In genomic region chr2:24571828-24572442, GRCh38 we compare ENCODE assay signal across 21 cellular contexts.
DNase-seq lines count a peak whose midpoint lies in the region; ATAC-seq, FAIRE-seq and TF ChIP-seq lines count a peak whose summit lies in the region.
"Had no signal": no experiment of that assay in that cellular context is flagged by ENCODE, and none has a peak within 500 bp of the region (broad histone marks: within the 10 kb centered on the region; RNA-seq: fewer than 3 reads in every experiment).

No MANE protein-coding gene starts in this region.

- H3K4me2 ChIP-seq in K562 (ENCODE audit: insufficient read depth, low read length) = no peak overlapping the region
- H3K4me2 ChIP-seq: KMS-11 had no signal

- H3K4me1 ChIP-seq in CD4-positive, CD25-positive, alpha-beta regulatory T cell (ENCODE audit: control insufficient read depth, insufficient read depth, low read length, poor library complexity, severe bottlenecking) = peaks cover 61% of the 10 kb centered on the region
- H3K4me1 ChIP-seq in K562 (replicated peaks in 1 of 2; ENCODE audit: control insufficient read depth in 2 of 2, insufficient read depth in 2 of 2, low read length in 2 of 2) (peaks cover 0 to 7% of the 10 kb centered on the region in 2 experiments; a peak in 1 of 5 replicates), gastrocnemius medialis (peaks cover 8 to 22% of the 10 kb centered on the region in 2 donors)

- H3K9me3 ChIP-seq in CD4-positive, CD25-positive, alpha-beta regulatory T cell (ENCODE audit: control insufficient read depth in 2 of 2, low read length in 2 of 2) = no peaks in the 10 kb centered on the region
- H3K9me3 ChIP-seq in K562 (replicated peaks; ENCODE audit: control insufficient read depth, insufficient read depth, low read depth, low read length) (no peaks in the 10 kb centered on the region), gastrocnemius medialis (no peaks in the 10 kb centered on the region)

- TF ChIP-seq CTCF in K562 (IDR thresholded peaks at IDR 0.05 in 2 of 3, conservative IDR thresholded peaks at IDR 0.05 in 1 of 3; ENCODE audit: insufficient read depth in 2 of 3, low read depth in 1 of 3, low read length in 3 of 3) (no peak), nephron (IDR thresholded peaks at IDR 0.05; ENCODE audit: unreplicated experiment in 3 of 3) (no peak), gastrocnemius medialis (IDR thresholded peaks at IDR 0.05 in 4 of 5, conservative IDR thresholded peaks at IDR 0.05 in 1 of 5) (no peak)

- H3K27ac ChIP-seq in CD4-positive, CD25-positive, alpha-beta regulatory T cell (ENCODE audit: insufficient read depth, low read length, poor library complexity, severe bottlenecking) = no peak overlapping the region
- no peak overlapping the region for H3K27ac ChIP-seq in K562 (ENCODE audit: extremely low read depth, low read depth, low read length)
- no peak overlapping the region for H3K27ac ChIP-seq in gastrocnemius medialis
- H3K27ac ChIP-seq: KMS-11 had no signal

- peaks cover 64% of the 10 kb centered on the region for H3K4me1 Mint-ChIP-seq in activated CD4-positive, alpha-beta T cell treated with anti-CD3 and anti-CD28 coated beads for 36 hours
- H3K4me1 Mint-ChIP-seq in CD4-positive, CD25-positive, alpha-beta regulatory T cell = peaks cover 44 to 83% (median 57%) of the 10 kb centered on the region in 4 donors
- H3K4me1 Mint-ChIP-seq in nephron = peaks cover 33% of the 10 kb centered on the region

- DNase-seq in activated CD4-positive, alpha-beta T cell treated with anti-CD3 and anti-CD28 coated beads for 36 hours = no peak
- no peak for DNase-seq in activated CD4-positive, alpha-beta T cell treated with anti-CD3 and anti-CD28 coated beads, Interleukin-2, amount 50 U/mL, for 48 hours
- no peak for DNase-seq in CD4-positive, CD25-positive, alpha-beta regulatory T cell
- DNase-seq in K562 (ENCODE audit: extremely low read depth in 1 of 4, low spot score in 3 of 4) = peak in 1 of 4 experiments; percentile 15
- no peak for DNase-seq in gastrocnemius medialis
- DNase-seq: 8988T, C1 segment of cervical spinal cord, DMS 273 treated with DMSO at 0.1 percent for 48 hours, GF-D8, GOT3, NCI-H1436, NCI-H2029, NCI-H2171 treated with DMSO at 0.1 percent for 48 hours, NCI-H774, PC-3 had no signal

- peak; percentile 52 for ATAC-seq in activated CD4-positive, alpha-beta T cell treated with anti-CD3 and anti-CD28 coated beads for 36 hours
- ATAC-seq in CD4-positive, CD25-positive, alpha-beta regulatory T cell (ENCODE audit: low read depth in 2 of 2) = no peak
- peak; percentile 49 for ATAC-seq in K562
- no peak for ATAC-seq in esophagus mucosa
- ATAC-seq in GM18502 (IDR thresholded peaks at IDR 0.05; ENCODE audit: poor library complexity, unreplicated experiment) = no peak
- no peak for ATAC-seq in gastrocnemius medialis
- ATAC-seq: HepG2, PC-3 had no signal

- 49% methylated on average over 2 of the region's 2 CpGs for whole genome bisulfite sequencing in K562 (ENCODE audit: insufficient coverage, low coverage, missing lambda C conversion rate)

- no peak overlapping the region for H3K9ac ChIP-seq in K562 (ENCODE audit: insufficient read depth in 1 of 2, low read depth in 2 of 2, low read length in 2 of 2)
- H3K9ac ChIP-seq: KMS-11 had no signal

- TF ChIP-seq RAD21 in K562 (CRISPR knock-in tag; conservative IDR thresholded peaks at IDR 0.05 in 1 of 2, IDR thresholded peaks at IDR 0.05 in 1 of 2) = no peak

- no peaks in the 10 kb centered on the region for H3K9me1 ChIP-seq in K562 (ENCODE audit: control insufficient read depth, insufficient read depth, low read length)

- BruUV-seq in K562 (replicated peaks; lab: Mats Ljungman, UMichigan) = no TSS peak

- no peaks in the 10 kb centered on the region for H3K27me3 ChIP-seq in CD4-positive, CD25-positive, alpha-beta regulatory T cell (ENCODE audit: control insufficient read depth, insufficient read depth, low read length)
- H3K27me3 ChIP-seq in K562 (ENCODE audit: control insufficient read depth in 2 of 2, insufficient read depth in 2 of 2, low read length in 2 of 2) (no peaks in the 10 kb centered on the region), gastrocnemius medialis (no peaks in the 10 kb centered on the region)

- POLR2A ChIA-PET in activated CD4-positive, alpha-beta T cell treated with anti-CD3 and anti-CD28 coated beads for 36 hours (lab: Charles Lee) = no interaction called here
- POLR2A ChIA-PET in K562 (lab: Yijun Ruan, JAX) = no interaction called here

- H4K20me1 ChIP-seq in K562 (replicated peaks; ENCODE audit: control insufficient read depth, insufficient read depth, low read length) = peaks cover 7% of the 10 kb centered on the region; the same call in 1 of the 2 replicates

- H3K36me3 Mint-ChIP-seq in activated CD4-positive, alpha-beta T cell treated with anti-CD3 and anti-CD28 coated beads for 36 hours (ENCODE audit: low read depth) = peaks cover 15% of the 10 kb centered on the region
- H3K36me3 Mint-ChIP-seq in CD4-positive, CD25-positive, alpha-beta regulatory T cell = peaks cover 4% of the 10 kb centered on the region
- H3K36me3 Mint-ChIP-seq in nephron (ENCODE audit: low read depth) = peaks cover 15% of the 10 kb centered on the region

- H3K4me3 ChIP-seq in CD4-positive, CD25-positive, alpha-beta regulatory T cell (ENCODE audit: low read depth, low read length) = peak overlapping the region; percentile 35
- H3K4me3 ChIP-seq in K562 (no peak overlapping the region), gastrocnemius medialis (no peak overlapping the region)

- H3K27me3 Mint-ChIP-seq in activated CD4-positive, alpha-beta T cell treated with anti-CD3 and anti-CD28 coated beads for 36 hours = no peaks in the 10 kb centered on the region
- H3K27me3 Mint-ChIP-seq in CD4-positive, CD25-positive, alpha-beta regulatory T cell = no peaks in the 10 kb centered on the region
- no peaks in the 10 kb centered on the region for H3K27me3 Mint-ChIP-seq in nephron (ENCODE audit: low read depth)

- peak overlapping the region; percentile 38 for H3K27ac Mint-ChIP-seq in activated CD4-positive, alpha-beta T cell treated with anti-CD3 and anti-CD28 coated beads for 36 hours
- peak overlapping the region in 2 of 3 donors; percentile 15 to 55 for H3K27ac Mint-ChIP-seq in CD4-positive, CD25-positive, alpha-beta regulatory T cell
- peak overlapping the region in 2 of 3 experiments; percentile 2 to 44 for H3K27ac Mint-ChIP-seq in nephron

- H3K4me3 Mint-ChIP-seq in activated CD4-positive, alpha-beta T cell treated with anti-CD3 and anti-CD28 coated beads for 36 hours = no peak overlapping the region
- H3K4me3 Mint-ChIP-seq in CD4-positive, CD25-positive, alpha-beta regulatory T cell = peak overlapping the region in 3 of 4 donors; percentile 0 to 58 (median 17)
- H3K4me3 Mint-ChIP-seq in nephron = no peak overlapping the region

- intact Hi-C loops in activated CD4-positive, alpha-beta T cell treated with anti-CD3 and anti-CD28 coated beads for 36 hours (cut with DNase I, micrococcal nuclease) = no loop called here
- intact Hi-C loops in K562 (cut with micrococcal nuclease) = no loop called here
- intact Hi-C loops in gastrocnemius medialis (cut with DNase I; ENCODE audit: low total_unique reads) = no loop called here

- no peak overlapping the region for H2AFZ ChIP-seq in K562 (ENCODE audit: low read depth, low read length)

- TF ChIP-seq POLR2A in K562 (conservative IDR thresholded peaks at IDR 0.05) = no peak
- no peak for TF ChIP-seq POLR2A in gastrocnemius medialis (IDR thresholded peaks at IDR 0.05)

- CTCF ChIA-PET in activated CD4-positive, alpha-beta T cell treated with anti-CD3 and anti-CD28 coated beads for 36 hours (lab: Charles Lee) = interaction anchor here (1.2 kb wide), 1 partner anchor 33 kb away, joined by 4 read pairs; no protein-coding TSS in a partner anchor
- CTCF ChIA-PET in K562 (lab: Yijun Ruan, JAX; ENCODE audit: low intra/inter-chr PET ratio) = no interaction called here

- no peaks in the 10 kb centered on the region; the same call in 2 of the 3 replicates for H3K79me2 ChIP-seq in K562 (ENCODE audit: control insufficient read depth, insufficient read depth, low read length)

- H3K9me3 Mint-ChIP-seq in activated CD4-positive, alpha-beta T cell treated with anti-CD3 and anti-CD28 coated beads for 36 hours (ENCODE audit: low read depth) = no peaks in the 10 kb centered on the region
- no peaks in the 10 kb centered on the region for H3K9me3 Mint-ChIP-seq in CD4-positive, CD25-positive, alpha-beta regulatory T cell
- no peaks in the 10 kb centered on the region for H3K9me3 Mint-ChIP-seq in nephron

- TF ChIP-seq EP300 in K562 (IDR thresholded peaks at IDR 0.05; ENCODE audit: low read length) = no peak

- H3K36me3 ChIP-seq in CD4-positive, CD25-positive, alpha-beta regulatory T cell (ENCODE audit: control insufficient read depth, insufficient read depth, low read length) = no peaks in the 10 kb centered on the region
- H3K36me3 ChIP-seq in K562 (ENCODE audit: control insufficient read depth, insufficient read depth, low read length) (peaks cover under 1% of the 10 kb centered on the region; the same call in 2 of the 3 replicates), gastrocnemius medialis (no peaks in the 10 kb centered on the region)

- in situ Hi-C loops in K562 (cut with MboI) (no loop called here), gastrocnemius medialis (cut with MboI; ENCODE audit: low sequenced_read_pairs in 4 of 4) (no loop called here)

- no peak for FAIRE-seq in K562 (lab: Jason Lieb, UNC)
- FAIRE-seq: GM12891, HepG2 had no signal

TF ChIP-seq in K562, 482 proteins besides CTCF, POLR2A, EP300 and RAD21:
- TF ChIP-seq CBFA2T3 (IDR thresholded peaks at IDR 0.05) (peak; percentile 61), ARID1B (IDR thresholded peaks at IDR 0.05) (peak; percentile 25; the same call in 1 of the 2 replicates), EHMT2 (IDR thresholded peaks at IDR 0.05) (0 out of 2 replicates have a peak, but pooled peaks have one; percentile 31), DPF2 (IDR thresholded peaks at IDR 0.05) (0 out of 2 replicates have a peak, but pooled peaks have one; percentile 21), HMBOX1 (IDR thresholded peaks at IDR 0.05) (peak; percentile 77), TSC22D4 (tag; IDR thresholded peaks at IDR 0.05) (no peak)
TF ChIP-seq in K562: peak in this region for 5.

Comparison
In these comparisons a context has a peak if more than half of its experiments do, and no peak if none do; other contexts are left out.
1. ATAC-seq: peak in activated CD4-positive, alpha-beta T cell treated with anti-CD3 and anti-CD28 coated beads for 36 hours (single experiment) and K562 (single experiment); none in CD4-positive, CD25-positive, alpha-beta regulatory T cell (0 of 2), esophagus mucosa (single experiment), GM18502 (single experiment) and gastrocnemius medialis (0 of 2).
2. H3K4me3 Mint-ChIP-seq: peak in CD4-positive, CD25-positive, alpha-beta regulatory T cell (3 of 4); none in activated CD4-positive, alpha-beta T cell treated with anti-CD3 and anti-CD28 coated beads for 36 hours (single experiment) and nephron (0 of 3).
3. Peak in every context shown above with its lines, with median percentiles within 50 percentile points of each other: H3K27ac Mint-ChIP-seq.